Comparison of ENCODE assay signal across 1 cellular context in genomic region chr13:113403255-113404104, GRCh38.
A peak's percentile ranks its signal among the peaks of the same experiment; 100 is the strongest.
TF ChIP-seq lines count a peak whose summit lies in the region.

No MANE protein-coding gene starts in this region.

TF ChIP-seq in HepG2, 621 proteins besides CTCF, POLR2A, EP300 and RAD21 (continued from another document):
- TF ChIP-seq NFYC (CRISPR knock-in tag; IDR thresholded peaks at IDR 0.05) (0 out of 2 replicates have a peak, but pooled peaks have one; percentile 20), ZC3H4 (CRISPR knock-in tag; IDR thresholded peaks at IDR 0.05; ENCODE audit: borderline replicate concordance) (no peak), ZNF530 (CRISPR knock-in tag; IDR thresholded peaks at IDR 0.05; ENCODE audit: low read depth) (no peak), SAP130 (CRISPR knock-in tag; IDR thresholded peaks at IDR 0.05; ENCODE audit: low read depth) (0 out of 2 replicates have a peak, but pooled peaks have one; percentile 23), POLR2G (IDR thresholded peaks at IDR 0.05; ENCODE audit: low read depth, low read length) (no peak), ZZZ3 (CRISPR knock-in tag; IDR thresholded peaks at IDR 0.05; ENCODE audit: borderline replicate concordance) (no peak), ZNF318 (CRISPR knock-in tag; IDR thresholded peaks at IDR 0.05) (no peak), ELF1 (CRISPR knock-in tag; IDR thresholded peaks at IDR 0.05) (peak; percentile 26; the same call in 1 of the 2 replicates), ZSCAN20 (CRISPR knock-in tag; IDR thresholded peaks at IDR 0.05; ENCODE audit: borderline replicate concordance) (no peak), ZUFSP (CRISPR knock-in tag; IDR thresholded peaks at IDR 0.05; ENCODE audit: borderline replicate concordance) (no peak), JUND (CRISPR knock-in tag; IDR thresholded peaks at IDR 0.05) (no peak), ZNF567 (CRISPR knock-in tag; IDR thresholded peaks at IDR 0.05; ENCODE audit: borderline replicate concordance) (no peak), ELF3 (CRISPR knock-in tag; IDR thresholded peaks at IDR 0.05) (peak; percentile 42; the same call in 1 of the 2 replicates)
- TF ChIP-seq, protein P1, sequence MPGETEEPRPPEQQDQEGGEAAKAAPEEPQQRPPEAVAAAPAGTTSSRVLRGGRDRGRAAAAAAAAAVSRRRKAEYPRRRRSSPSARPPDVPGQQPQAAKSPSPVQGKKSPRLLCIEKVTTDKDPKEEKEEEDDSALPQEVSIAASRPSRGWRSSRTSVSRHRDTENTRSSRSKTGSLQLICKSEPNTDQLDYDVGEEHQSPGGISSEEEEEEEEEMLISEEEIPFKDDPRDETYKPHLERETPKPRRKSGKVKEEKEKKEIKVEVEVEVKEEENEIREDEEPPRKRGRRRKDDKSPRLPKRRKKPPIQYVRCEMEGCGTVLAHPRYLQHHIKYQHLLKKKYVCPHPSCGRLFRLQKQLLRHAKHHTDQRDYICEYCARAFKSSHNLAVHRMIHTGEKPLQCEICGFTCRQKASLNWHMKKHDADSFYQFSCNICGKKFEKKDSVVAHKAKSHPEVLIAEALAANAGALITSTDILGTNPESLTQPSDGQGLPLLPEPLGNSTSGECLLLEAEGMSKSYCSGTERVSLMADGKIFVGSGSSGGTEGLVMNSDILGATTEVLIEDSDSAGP (CRISPR knock-in tag; IDR thresholded peaks at IDR 0.05; ENCODE audit: borderline replicate concordance) = no peak
